Comparison of ENCODE assay signal across 1 cellular context in the genomic region with DNA sequence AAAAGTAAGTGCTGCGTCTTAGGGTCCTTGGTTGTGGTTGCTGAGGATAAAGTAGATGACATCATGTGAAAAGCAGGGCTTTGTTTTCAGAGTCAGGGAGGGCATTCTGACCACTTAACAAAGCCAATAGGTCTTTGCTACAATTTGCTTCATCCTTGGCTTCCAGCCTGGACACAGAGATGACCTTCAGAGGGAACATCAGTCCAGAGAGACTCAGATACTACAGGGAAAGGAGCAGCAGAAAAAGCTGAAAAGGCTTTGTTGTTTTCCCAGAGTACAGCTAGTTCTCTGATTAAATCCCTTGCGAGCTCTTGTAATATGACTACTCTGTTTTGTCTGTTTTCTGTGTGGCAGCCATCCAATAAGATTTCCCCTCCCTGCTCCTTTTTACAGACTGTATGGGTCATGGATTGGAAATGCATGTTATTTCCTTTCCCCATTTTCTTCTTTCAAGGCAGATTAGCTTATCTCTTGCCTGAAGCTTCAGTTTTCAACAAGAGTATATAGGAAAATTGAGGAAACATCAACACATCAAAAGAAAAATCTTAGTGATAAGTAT.
TF ChIP-seq lines count a peak whose summit lies in the region.

No MANE protein-coding gene starts in this region.

TF ChIP-seq in HepG2, 621 proteins besides CTCF, POLR2A, EP300 and RAD21:
- TF ChIP-seq SOX13 (IDR thresholded peaks at IDR 0.05) (no peak), SOX13 (CRISPR knock-in tag; conservative IDR thresholded peaks at IDR 0.05 in 1 of 2, IDR thresholded peaks at IDR 0.05 in 1 of 2) (0 out of 4 replicates have a peak, but pooled peaks of 1 of the 2 experiments have one; percentile 9), MTERF4 (CRISPR knock-in tag; IDR thresholded peaks at IDR 0.05) (no peak), ATF7 (IDR thresholded peaks at IDR 0.05) (peak; percentile 33; the same call in 1 of the 2 replicates), ATF7 (CRISPR knock-in tag; IDR thresholded peaks at IDR 0.05) (no peak), BRCA1 (CRISPR knock-in tag; IDR thresholded peaks at IDR 0.05) (no peak)
